In the genomic region with DNA sequence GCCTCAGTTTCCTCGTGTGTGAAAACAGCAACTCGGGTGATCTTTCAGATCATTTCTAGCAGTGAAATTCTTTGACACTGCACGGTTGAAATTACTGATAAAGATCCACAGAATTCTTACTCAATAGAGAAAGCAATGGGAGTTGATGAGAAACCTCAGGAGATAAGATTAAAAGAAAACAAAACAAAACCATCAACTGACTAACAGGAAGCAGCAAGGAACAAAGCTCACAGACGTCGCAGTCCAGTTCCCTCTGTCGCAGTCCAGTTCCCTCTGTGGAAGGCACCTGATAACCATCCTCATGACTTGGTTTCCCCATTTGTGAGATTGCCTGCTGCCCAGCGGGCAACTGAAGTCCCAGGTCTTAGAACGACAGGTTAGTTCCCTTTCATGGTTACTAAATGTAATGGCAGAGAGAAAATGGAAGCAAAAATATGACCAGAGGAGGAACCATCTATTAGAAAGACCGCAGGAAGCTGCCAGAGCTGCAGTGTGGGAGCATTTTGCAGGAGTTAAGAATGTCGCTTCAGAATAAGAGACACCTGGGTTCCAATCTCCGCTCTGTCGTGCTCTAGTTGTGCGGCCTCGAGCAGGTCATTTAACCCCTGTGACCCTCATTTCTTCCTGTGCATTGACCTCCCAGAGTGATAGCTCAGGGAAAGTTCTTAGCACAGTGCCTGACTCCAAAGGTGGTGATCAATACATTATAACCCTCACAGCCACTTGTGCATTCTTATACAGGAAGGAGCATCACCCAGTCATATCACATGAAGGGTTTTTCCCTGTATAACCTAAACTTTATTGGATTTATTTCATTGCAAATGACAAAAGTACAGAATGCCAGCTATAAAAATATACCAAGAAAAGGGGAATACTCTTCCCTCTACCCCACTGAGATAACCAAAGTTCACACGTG, we compare ENCODE assay signal across 1 cellular context.
TF ChIP-seq lines count a peak whose summit lies in the region.

No MANE protein-coding gene starts in this region.

TF ChIP-seq in K562, 482 proteins besides CTCF, POLR2A, EP300 and RAD21 (continued from another document and continues in another):
- TF ChIP-seq, protein P1, sequence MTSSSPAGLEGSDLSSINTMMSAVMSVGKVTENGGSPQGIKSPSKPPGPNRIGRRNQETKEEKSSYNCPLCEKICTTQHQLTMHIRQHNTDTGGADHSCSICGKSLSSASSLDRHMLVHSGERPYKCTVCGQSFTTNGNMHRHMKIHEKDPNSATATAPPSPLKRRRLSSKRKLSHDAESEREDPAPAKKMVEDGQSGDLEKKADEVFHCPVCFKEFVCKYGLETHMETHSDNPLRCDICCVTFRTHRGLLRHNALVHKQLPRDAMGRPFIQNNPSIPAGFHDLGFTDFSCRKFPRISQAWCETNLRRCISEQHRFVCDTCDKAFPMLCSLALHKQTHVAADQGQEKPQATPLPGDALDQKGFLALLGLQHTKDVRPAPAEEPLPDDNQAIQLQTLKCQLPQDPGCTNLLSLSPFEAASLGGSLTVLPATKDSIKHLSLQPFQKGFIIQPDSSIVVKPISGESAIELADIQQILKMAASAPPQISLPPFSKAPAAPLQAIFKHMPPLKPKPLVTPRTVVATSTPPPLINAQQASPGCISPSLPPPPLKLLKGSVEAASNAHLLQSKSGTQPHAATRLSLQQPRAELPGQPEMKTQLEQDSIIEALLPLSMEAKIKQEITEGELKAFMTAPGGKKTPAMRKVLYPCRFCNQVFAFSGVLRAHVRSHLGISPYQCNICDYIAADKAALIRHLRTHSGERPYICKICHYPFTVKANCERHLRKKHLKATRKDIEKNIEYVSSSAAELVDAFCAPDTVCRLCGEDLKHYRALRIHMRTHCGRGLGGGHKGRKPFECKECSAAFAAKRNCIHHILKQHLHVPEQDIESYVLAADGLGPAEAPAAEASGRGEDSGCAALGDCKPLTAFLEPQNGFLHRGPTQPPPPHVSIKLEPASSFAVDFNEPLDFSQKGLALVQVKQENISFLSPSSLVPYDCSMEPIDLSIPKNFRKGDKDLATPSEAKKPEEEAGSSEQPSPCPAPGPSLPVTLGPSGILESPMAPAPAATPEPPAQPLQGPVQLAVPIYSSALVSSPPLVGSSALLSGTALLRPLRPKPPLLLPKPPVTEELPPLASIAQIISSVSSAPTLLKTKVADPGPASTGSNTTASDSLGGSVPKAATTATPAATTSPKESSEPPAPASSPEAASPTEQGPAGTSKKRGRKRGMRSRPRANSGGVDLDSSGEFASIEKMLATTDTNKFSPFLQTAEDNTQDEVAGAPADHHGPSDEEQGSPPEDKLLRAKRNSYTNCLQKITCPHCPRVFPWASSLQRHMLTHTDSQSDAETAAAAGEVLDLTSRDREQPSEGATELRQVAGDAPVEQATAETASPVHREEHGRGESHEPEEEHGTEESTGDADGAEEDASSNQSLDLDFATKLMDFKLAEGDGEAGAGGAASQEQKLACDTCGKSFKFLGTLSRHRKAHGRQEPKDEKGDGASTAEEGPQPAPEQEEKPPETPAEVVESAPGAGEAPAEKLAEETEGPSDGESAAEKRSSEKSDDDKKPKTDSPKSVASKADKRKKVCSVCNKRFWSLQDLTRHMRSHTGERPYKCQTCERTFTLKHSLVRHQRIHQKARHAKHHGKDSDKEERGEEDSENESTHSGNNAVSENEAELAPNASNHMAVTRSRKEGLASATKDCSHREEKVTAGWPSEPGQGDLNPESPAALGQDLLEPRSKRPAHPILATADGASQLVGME (CRISPR knock-in tag; IDR thresholded peaks at IDR 0.05): no peak
- TF ChIP-seq ESRRB (CRISPR knock-in tag; IDR thresholded peaks at IDR 0.05; ENCODE audit: borderline replicate concordance) (no peak), MEIS2 (IDR thresholded peaks at IDR 0.05; ENCODE audit: partially characterized antibody) (no peak), SAP30 (IDR thresholded peaks at IDR 0.05; ENCODE audit: borderline replicate concordance, insufficient read depth, low read depth, low read length, poor library complexity, severe bottlenecking) (peak; percentile 30), SNIP1 (IDR thresholded peaks at IDR 0.05; ENCODE audit: low read depth) (no peak), KLF6 (CRISPR knock-in tag; IDR thresholded peaks at IDR 0.05; ENCODE audit: borderline replicate concordance) (peak; percentile 38; the same call in 1 of the 2 replicates), RFX1 (IDR thresholded peaks at IDR 0.05) (no peak), EP400 (IDR thresholded peaks at IDR 0.05) (no peak), HMG20A (CRISPR knock-in tag; conservative IDR thresholded peaks at IDR 0.05) (no peak), NR1H2 (CRISPR knock-in tag; IDR thresholded peaks at IDR 0.05) (no peak), IRF2 (CRISPR knock-in tag; IDR thresholded peaks at IDR 0.05) (no peak), RBM15 (IDR thresholded peaks at IDR 0.05; ENCODE audit: insufficient read depth, low read length) (no peak), JUNB (CRISPR knock-in tag; conservative IDR thresholded peaks at IDR 0.05) (no peak), PRPF4 (IDR thresholded peaks at IDR 0.05; ENCODE audit: insufficient read depth, low read depth, low read length, poor library complexity, severe bottlenecking) (no peak), PHTF2 (CRISPR knock-in tag; IDR thresholded peaks at IDR 0.05) (no peak), MYC (IDR thresholded peaks at IDR 0.05; ENCODE audit: low read depth, low read length) (no peak), MYC (CRISPR knock-in tag; IDR thresholded peaks at IDR 0.05; ENCODE audit: borderline replicate concordance, low read depth) (no peak), CCAR2 (IDR thresholded peaks at IDR 0.05; ENCODE audit: low read depth, low read length) (no peak), ZSCAN32 (CRISPR knock-in tag; IDR thresholded peaks at IDR 0.05) (no peak), DMBX1 (CRISPR knock-in tag; IDR thresholded peaks at IDR 0.05; ENCODE audit: borderline replicate concordance) (no peak), SP2 (IDR thresholded peaks at IDR 0.05; ENCODE audit: extremely low read depth, low read depth, low read length, poor library complexity, severe bottlenecking) (no peak)
- TF ChIP-seq, protein P2, sequence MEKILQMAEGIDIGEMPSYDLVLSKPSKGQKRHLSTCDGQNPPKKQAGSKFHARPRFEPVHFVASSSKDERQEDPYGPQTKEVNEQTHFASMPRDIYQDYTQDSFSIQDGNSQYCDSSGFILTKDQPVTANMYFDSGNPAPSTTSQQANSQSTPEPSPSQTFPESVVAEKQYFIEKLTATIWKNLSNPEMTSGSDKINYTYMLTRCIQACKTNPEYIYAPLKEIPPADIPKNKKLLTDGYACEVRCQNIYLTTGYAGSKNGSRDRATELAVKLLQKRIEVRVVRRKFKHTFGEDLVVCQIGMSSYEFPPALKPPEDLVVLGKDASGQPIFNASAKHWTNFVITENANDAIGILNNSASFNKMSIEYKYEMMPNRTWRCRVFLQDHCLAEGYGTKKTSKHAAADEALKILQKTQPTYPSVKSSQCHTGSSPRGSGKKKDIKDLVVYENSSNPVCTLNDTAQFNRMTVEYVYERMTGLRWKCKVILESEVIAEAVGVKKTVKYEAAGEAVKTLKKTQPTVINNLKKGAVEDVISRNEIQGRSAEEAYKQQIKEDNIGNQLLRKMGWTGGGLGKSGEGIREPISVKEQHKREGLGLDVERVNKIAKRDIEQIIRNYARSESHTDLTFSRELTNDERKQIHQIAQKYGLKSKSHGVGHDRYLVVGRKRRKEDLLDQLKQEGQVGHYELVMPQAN (IDR thresholded peaks at IDR 0.05; ENCODE audit: borderline replicate concordance): no peak
- TF ChIP-seq, protein P3, sequence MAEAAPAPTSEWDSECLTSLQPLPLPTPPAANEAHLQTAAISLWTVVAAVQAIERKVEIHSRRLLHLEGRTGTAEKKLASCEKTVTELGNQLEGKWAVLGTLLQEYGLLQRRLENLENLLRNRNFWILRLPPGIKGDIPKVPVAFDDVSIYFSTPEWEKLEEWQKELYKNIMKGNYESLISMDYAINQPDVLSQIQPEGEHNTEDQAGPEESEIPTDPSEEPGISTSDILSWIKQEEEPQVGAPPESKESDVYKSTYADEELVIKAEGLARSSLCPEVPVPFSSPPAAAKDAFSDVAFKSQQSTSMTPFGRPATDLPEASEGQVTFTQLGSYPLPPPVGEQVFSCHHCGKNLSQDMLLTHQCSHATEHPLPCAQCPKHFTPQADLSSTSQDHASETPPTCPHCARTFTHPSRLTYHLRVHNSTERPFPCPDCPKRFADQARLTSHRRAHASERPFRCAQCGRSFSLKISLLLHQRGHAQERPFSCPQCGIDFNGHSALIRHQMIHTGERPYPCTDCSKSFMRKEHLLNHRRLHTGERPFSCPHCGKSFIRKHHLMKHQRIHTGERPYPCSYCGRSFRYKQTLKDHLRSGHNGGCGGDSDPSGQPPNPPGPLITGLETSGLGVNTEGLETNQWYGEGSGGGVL (CRISPR knock-in tag; IDR thresholded peaks at IDR 0.05): no peak
- TF ChIP-seq, protein P4, sequence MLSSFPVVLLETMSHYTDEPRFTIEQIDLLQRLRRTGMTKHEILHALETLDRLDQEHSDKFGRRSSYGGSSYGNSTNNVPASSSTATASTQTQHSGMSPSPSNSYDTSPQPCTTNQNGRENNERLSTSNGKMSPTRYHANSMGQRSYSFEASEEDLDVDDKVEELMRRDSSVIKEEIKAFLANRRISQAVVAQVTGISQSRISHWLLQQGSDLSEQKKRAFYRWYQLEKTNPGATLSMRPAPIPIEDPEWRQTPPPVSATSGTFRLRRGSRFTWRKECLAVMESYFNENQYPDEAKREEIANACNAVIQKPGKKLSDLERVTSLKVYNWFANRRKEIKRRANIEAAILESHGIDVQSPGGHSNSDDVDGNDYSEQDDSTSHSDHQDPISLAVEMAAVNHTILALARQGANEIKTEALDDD (IDR thresholded peaks at IDR 0.05): peak; percentile 59; the same call in 1 of the 2 replicates
- TF ChIP-seq, protein P5, sequence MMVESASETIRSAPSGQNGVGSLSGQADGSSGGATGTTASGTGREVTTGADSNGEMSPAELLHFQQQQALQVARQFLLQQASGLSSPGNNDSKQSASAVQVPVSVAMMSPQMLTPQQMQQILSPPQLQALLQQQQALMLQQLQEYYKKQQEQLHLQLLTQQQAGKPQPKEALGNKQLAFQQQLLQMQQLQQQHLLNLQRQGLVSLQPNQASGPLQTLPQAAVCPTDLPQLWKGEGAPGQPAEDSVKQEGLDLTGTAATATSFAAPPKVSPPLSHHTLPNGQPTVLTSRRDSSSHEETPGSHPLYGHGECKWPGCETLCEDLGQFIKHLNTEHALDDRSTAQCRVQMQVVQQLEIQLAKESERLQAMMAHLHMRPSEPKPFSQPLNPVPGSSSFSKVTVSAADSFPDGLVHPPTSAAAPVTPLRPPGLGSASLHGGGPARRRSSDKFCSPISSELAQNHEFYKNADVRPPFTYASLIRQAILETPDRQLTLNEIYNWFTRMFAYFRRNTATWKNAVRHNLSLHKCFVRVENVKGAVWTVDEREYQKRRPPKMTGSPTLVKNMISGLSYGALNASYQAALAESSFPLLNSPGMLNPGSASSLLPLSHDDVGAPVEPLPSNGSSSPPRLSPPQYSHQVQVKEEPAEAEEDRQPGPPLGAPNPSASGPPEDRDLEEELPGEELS (CRISPR knock-in tag; IDR thresholded peaks at IDR 0.05; ENCODE audit: borderline replicate concordance): no peak
- TF ChIP-seq, protein P6, sequence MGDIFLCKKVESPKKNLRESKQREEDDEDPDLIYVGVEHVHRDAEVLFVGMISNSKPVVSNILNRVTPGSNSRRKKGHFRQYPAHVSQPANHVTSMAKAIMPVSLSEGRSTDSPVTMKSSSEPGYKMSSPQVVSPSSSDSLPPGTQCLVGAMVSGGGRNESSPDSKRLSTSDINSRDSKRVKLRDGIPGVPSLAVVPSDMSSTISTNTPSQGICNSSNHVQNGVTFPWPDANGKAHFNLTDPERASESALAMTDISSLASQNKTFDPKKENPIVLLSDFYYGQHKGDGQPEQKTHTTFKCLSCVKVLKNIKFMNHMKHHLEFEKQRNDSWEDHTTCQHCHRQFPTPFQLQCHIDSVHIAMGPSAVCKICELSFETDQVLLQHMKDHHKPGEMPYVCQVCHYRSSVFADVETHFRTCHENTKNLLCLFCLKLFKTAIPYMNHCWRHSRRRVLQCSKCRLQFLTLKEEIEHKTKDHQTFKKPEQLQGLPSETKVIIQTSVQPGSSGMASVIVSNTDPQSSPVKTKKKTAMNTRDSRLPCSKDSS (IDR thresholded peaks at IDR 0.05; ENCODE audit: low read depth, partially characterized antibody): no peak
- TF ChIP-seq, protein P7, sequence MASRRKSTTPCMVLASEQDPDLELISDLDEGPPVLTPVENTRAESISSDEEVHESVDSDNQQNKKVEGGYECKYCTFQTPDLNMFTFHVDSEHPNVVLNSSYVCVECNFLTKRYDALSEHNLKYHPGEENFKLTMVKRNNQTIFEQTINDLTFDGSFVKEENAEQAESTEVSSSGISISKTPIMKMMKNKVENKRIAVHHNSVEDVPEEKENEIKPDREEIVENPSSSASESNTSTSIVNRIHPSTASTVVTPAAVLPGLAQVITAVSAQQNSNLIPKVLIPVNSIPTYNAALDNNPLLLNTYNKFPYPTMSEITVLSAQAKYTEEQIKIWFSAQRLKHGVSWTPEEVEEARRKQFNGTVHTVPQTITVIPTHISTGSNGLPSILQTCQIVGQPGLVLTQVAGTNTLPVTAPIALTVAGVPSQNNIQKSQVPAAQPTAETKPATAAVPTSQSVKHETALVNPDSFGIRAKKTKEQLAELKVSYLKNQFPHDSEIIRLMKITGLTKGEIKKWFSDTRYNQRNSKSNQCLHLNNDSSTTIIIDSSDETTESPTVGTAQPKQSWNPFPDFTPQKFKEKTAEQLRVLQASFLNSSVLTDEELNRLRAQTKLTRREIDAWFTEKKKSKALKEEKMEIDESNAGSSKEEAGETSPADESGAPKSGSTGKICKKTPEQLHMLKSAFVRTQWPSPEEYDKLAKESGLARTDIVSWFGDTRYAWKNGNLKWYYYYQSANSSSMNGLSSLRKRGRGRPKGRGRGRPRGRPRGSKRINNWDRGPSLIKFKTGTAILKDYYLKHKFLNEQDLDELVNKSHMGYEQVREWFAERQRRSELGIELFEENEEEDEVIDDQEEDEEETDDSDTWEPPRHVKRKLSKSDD (conservative IDR thresholded peaks at IDR 0.05; ENCODE audit: low read length): no peak
- TF ChIP-seq, protein P8, sequence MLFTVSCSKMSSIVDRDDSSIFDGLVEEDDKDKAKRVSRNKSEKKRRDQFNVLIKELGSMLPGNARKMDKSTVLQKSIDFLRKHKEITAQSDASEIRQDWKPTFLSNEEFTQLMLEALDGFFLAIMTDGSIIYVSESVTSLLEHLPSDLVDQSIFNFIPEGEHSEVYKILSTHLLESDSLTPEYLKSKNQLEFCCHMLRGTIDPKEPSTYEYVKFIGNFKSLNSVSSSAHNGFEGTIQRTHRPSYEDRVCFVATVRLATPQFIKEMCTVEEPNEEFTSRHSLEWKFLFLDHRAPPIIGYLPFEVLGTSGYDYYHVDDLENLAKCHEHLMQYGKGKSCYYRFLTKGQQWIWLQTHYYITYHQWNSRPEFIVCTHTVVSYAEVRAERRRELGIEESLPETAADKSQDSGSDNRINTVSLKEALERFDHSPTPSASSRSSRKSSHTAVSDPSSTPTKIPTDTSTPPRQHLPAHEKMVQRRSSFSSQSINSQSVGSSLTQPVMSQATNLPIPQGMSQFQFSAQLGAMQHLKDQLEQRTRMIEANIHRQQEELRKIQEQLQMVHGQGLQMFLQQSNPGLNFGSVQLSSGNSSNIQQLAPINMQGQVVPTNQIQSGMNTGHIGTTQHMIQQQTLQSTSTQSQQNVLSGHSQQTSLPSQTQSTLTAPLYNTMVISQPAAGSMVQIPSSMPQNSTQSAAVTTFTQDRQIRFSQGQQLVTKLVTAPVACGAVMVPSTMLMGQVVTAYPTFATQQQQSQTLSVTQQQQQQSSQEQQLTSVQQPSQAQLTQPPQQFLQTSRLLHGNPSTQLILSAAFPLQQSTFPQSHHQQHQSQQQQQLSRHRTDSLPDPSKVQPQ (CRISPR knock-in tag; IDR thresholded peaks at IDR 0.05; ENCODE audit: borderline replicate concordance): no peak
